Comparison of ENCODE assay signal across 39 cellular contexts in the genomic region with DNA sequence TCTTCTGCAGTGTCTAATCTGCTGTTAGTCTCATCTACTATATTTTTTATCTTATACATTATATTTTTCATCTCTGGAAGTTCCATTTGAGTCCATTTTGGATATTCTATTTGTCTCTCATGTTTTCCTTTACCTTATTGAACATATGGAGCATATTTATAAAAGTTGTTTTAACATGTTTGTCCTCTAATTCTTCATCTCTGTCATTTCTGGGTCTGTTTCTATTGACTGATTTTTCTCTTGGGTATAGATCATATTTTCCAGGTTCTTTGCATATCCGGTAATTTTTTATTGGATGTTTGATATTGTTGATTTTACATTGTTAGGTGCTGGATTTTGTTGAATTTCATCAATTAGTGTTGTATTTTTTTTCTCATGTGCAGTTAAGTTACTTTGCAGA. TPM values are rescaled to one million over a fixed set of nuclear protein-coding genes. Genes with fewer than 3 reads are reported as not detected.
"Had no signal": no experiment of that assay in that cellular context is flagged by ENCODE, and none has a peak within 500 bp of the region (broad histone marks: within the 10 kb centered on the region; RNA-seq: fewer than 3 reads in every experiment).

No MANE protein-coding gene starts in this region.

- H3K36me3 ChIP-seq: MG63 had no signal

- H3K27me3 ChIP-seq: MG63 had no signal

- H3K4me3 ChIP-seq: MG63 had no signal

- DNase-seq: Karpas-422, Kasumi-1, MG63, MM.1S, MV-4-11, NCI-H1048, NCI-H1092, NCI-H1092 treated with DMSO at 0.1 percent for 48 hours, NCI-H1105, NCI-H1105 treated with DMSO at 0.1 percent for 48 hours, NCI-H1417, NCI-H1417 treated with DMSO at 0.1 percent for 48 hours, NCI-H1436, NCI-H1436 treated with DMSO at 0.1 percent for 48 hours, NCI-H146, NCI-H1694, NCI-H1694 treated with DMSO at 0.1 percent for 48 hours, NCI-H187, NCI-H187 treated with DMSO at 0.1 percent for 48 hours, NCI-H1930, NCI-H2029, NCI-H2029 treated with DMSO at 0.1 percent for 48 hours, NCI-H2081, NCI-H2081 treated with DMSO at 0.1 percent for 48 hours, NCI-H2107, NCI-H2171, NCI-H2171 treated with DMSO at 0.1 percent for 48 hours, NCI-H2227 treated with DMSO at 0.1 percent for 48 hours, NCI-H226, NCI-H345, NCI-H446, NCI-H446 treated with DMSO at 0.1 percent for 48 hours, NCI-H510A, NCI-H510A treated with DMSO at 0.1 percent for 48 hours, NCI-H524 had no signal

RNA-seq across cellular contexts. Expression of a gene that starts 42.5 kb away (rescaled TPM):
- total RNA-seq: LHCN-M2, M059J, MCF 10A, NCI-H460 had no signal
